Comparison of ENCODE assay signal across 8 cellular contexts in the genomic region with DNA sequence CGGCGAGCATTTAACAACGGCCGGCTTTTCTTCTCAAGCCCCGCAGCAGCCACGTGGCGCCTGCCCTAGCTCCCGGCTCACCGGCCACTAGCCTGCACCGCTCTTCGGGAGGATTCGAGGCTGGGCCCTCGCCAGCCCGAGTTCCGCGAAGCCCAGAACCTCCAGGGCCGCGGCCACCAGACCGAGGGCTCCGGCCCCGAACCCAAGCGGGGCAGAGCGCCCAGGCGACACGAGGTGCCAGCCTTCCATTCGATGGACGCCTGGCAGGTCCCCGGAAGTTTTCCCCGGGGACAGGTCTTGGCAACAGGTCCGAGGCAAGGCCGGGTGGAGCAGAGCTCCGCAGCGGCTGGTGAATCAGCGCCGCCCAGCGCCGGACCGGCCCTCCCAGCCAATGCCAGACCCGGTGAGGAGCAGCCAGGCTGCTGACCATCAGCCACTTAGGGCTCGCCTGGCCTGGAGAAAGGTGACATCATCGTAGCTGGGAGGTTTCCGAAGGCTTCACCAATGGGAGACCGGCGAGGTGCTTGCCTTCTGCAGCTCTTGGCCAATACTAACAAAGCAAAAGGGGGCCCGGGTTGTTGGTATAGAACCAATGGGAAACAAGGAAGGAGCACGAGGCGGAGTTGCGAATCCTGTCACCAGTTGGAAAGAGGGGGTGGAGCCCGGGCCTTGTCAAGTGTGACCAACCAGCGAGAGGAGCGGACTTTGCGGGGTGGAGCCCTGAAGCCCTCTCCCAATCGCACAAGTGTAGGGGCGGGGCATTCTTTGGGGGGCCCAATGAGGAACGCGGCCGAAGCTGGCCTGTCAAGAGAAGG. TPM values are rescaled to one million over a fixed set of nuclear protein-coding genes. Genes with fewer than 3 reads are reported as not detected.
A peak's percentile ranks its signal among the peaks of the same experiment; 100 is the strongest.
DNase-seq lines count a peak whose midpoint lies in the region; ATAC-seq and TF ChIP-seq lines count a peak whose summit lies in the region.

No MANE protein-coding gene starts in this region.

- peak; percentile 71 for TF ChIP-seq POLR2A in transverse colon (IDR thresholded peaks at IDR 0.05)

- H3K27ac ChIP-seq in SU-DHL-6 (ENCODE audit: low read depth, low read length) (peak overlapping the region; percentile 73), cardiac muscle cell (peak overlapping the region; percentile 97), parathyroid adenoma (peak overlapping the region; percentile 80), transverse colon (peak overlapping the region; percentile 94 to 99 (median 98))

- no peaks in the 10 kb centered on the region for H3K36me3 ChIP-seq in SU-DHL-6 (ENCODE audit: low read length)
- H3K36me3 ChIP-seq in adipocyte (ENCODE audit: control insufficient read depth, insufficient read depth, low read length, severe bottlenecking), result peaks cover 27% of the 10 kb centered on the region
- H3K36me3 ChIP-seq in cardiac muscle cell, result peaks cover 7% of the 10 kb centered on the region
- H3K36me3 ChIP-seq in parathyroid adenoma (ENCODE audit: control insufficient read depth, insufficient read depth, low read length), result no peaks in the 10 kb centered on the region
- peaks cover 0 to 3% (median 1%) of the 10 kb centered on the region in 4 donors for H3K36me3 ChIP-seq in transverse colon

- H3K79me2 ChIP-seq in SU-DHL-6 (ENCODE audit: insufficient read depth, low read length), result no peaks in the 10 kb centered on the region
- no peaks in the 10 kb centered on the region for H3K79me2 ChIP-seq in parathyroid adenoma

- H3K4me2 ChIP-seq in SU-DHL-6 (ENCODE audit: low read depth, low read length, poor library complexity, severe bottlenecking), result peak overlapping the region; percentile 86
- peak overlapping the region; percentile 86 for H3K4me2 ChIP-seq in parathyroid adenoma (ENCODE audit: low read length)

- TF ChIP-seq CTCF in GM12872 (IDR thresholded peaks at IDR 0.05; ENCODE audit: insufficient read depth, low read depth, low read length), result peak; percentile 31; the same call in 1 of the 3 replicates
- no peak for TF ChIP-seq CTCF in SU-DHL-6 (IDR thresholded peaks at IDR 0.05; ENCODE audit: insufficient read depth, low read length, poor library complexity, severe bottlenecking)
- TF ChIP-seq CTCF in cardiac muscle cell (IDR thresholded peaks at IDR 0.05; ENCODE audit: low read depth, low read length), result peak; percentile 25
- peak; percentile 45 for TF ChIP-seq CTCF in parathyroid adenoma (IDR thresholded peaks at IDR 0.05)
- peak in 3 of 5 experiments; percentile 15 to 46 (median 17) for TF ChIP-seq CTCF in transverse colon (IDR thresholded peaks at IDR 0.05)

- no peaks in the 10 kb centered on the region for H3K9me2 ChIP-seq in SU-DHL-6 (replicated peaks; ENCODE audit: insufficient read depth, low read length)

- peak; percentile 99 for DNase-seq in NCI-H128 (lab: John Stamatoyannopoulos, UW; ENCODE audit: unreplicated experiment)
- DNase-seq in adipocyte (ENCODE audit: low read depth), result peak; percentile 100
- DNase-seq in cardiac muscle cell (ENCODE audit: low read depth in 1 of 2, low spot score in 1 of 2), result peak; percentile 100
- DNase-seq in transverse colon, result peak; percentile 100

- H4K20me1 ChIP-seq in SU-DHL-6 (ENCODE audit: low read depth, low read length), result no peaks in the 10 kb centered on the region

- TF ChIP-seq EP300 in transverse colon (IDR thresholded peaks at IDR 0.05; ENCODE audit: low read depth), result no peak

- H3K4me3 ChIP-seq in SU-DHL-6 (ENCODE audit: insufficient read depth, low read length, poor library complexity, severe bottlenecking) (peak overlapping the region; percentile 85), adipocyte (ENCODE audit: low read length) (peak overlapping the region; percentile 84), cardiac muscle cell (peak overlapping the region; percentile 91), parathyroid adenoma (ENCODE audit: low read depth, low read length) (peak overlapping the region; percentile 86), transverse colon (peak overlapping the region; percentile 74 to 92 (median 90))

- intact Hi-C loops in transverse colon (cut with DNase I; ENCODE audit: low total_unique reads), result loop anchor here (2.0 to 10.0 kb wide), 3 partner anchors 160 to 388 kb away; partner anchors contain the start of gene FAM136A

- H3K4me1 ChIP-seq in adipocyte (ENCODE audit: control insufficient read depth, insufficient read depth, low read length) (peaks cover 32% of the 10 kb centered on the region), cardiac muscle cell (ENCODE audit: low read depth) (peaks cover 5% of the 10 kb centered on the region), parathyroid adenoma (peaks cover 5% of the 10 kb centered on the region), transverse colon (peaks cover 13 to 49% (median 21%) of the 10 kb centered on the region in 4 donors)

- ATAC-seq in HG02678 (IDR thresholded peaks at IDR 0.05; ENCODE audit: unreplicated experiment), result peak; percentile 88

- H3F3A ChIP-seq in SU-DHL-6 (ENCODE audit: insufficient read depth), result peaks cover 55% of the 10 kb centered on the region

- H3K27me3 ChIP-seq in SU-DHL-6 (ENCODE audit: low read length), result no peaks in the 10 kb centered on the region
- no peaks in the 10 kb centered on the region for H3K27me3 ChIP-seq in adipocyte (replicated peaks; ENCODE audit: control insufficient read depth, insufficient read depth, low read length)
- H3K27me3 ChIP-seq in cardiac muscle cell, result no peaks in the 10 kb centered on the region
- H3K27me3 ChIP-seq in parathyroid adenoma (ENCODE audit: control insufficient read depth, insufficient read depth, low read length), result no peaks in the 10 kb centered on the region
- no peaks in the 10 kb centered on the region for H3K27me3 ChIP-seq in transverse colon

- WGBS in transverse colon (ENCODE audit: low coverage in 1 of 2), 2 donors, result 1% methylated on average over 57 of the region's 57 CpGs; no CpG with 5 or more reads in 1 of the 2 donors

- H3K9me3 ChIP-seq in SU-DHL-6 (ENCODE audit: insufficient read depth, low read length), result no peaks in the 10 kb centered on the region
- no peaks in the 10 kb centered on the region for H3K9me3 ChIP-seq in adipocyte (ENCODE audit: control insufficient read depth, low read length)
- no peaks in the 10 kb centered on the region for H3K9me3 ChIP-seq in cardiac muscle cell (ENCODE audit: low read depth)
- no peaks in the 10 kb centered on the region for H3K9me3 ChIP-seq in parathyroid adenoma (ENCODE audit: control insufficient read depth, low read length)
- H3K9me3 ChIP-seq in transverse colon, result no peaks in the 10 kb centered on the region

- H3K9ac ChIP-seq in SU-DHL-6 (ENCODE audit: low read length), result peak overlapping the region; percentile 88
- peak overlapping the region; percentile 89 for H3K9ac ChIP-seq in adipocyte (ENCODE audit: low read length)
- H3K9ac ChIP-seq in parathyroid adenoma, result peak overlapping the region; percentile 22

- H2AFZ ChIP-seq in SU-DHL-6 (ENCODE audit: low read depth, low read length, severe bottlenecking) (peak overlapping the region; percentile 23), parathyroid adenoma (peak overlapping the region; percentile 95)

- in situ Hi-C loops in transverse colon (cut with MboI; ENCODE audit: low pct_ligation_motif_present in 1 of 4, low pct_unique_long_range_greater_than_20kb in 1 of 4, low sequenced_read_pairs in 3 of 4), result loop anchor here in 3 of 4 donors (5.0 to 25.0 kb wide), 5 partner anchors 148 to 380 kb away; partner anchors contain the start of gene SNRPG (in 2 of the 3)

RNA-seq across cellular contexts. Expression of gene MXD1, which starts 0.5 kb away (rescaled TPM):
- total RNA-seq in cardiac muscle cell, result 2.8 and 3.6 TPM in 2 replicates
- 6.5 and 10.0 TPM in 2 replicates for polyA plus RNA-seq in cardiac muscle cell
- total RNA-seq in transverse colon, result 100 to 1,000 TPM in 2 of 4 donors, 10 to 100 TPM in 2; 11.7 to 154 (median 113) TPM

RNA-seq across cellular contexts. Expression of gene SNRNP27, which starts 20.7 kb away (rescaled TPM):
- 113 and 128 TPM in 2 replicates for total RNA-seq in cardiac muscle cell
- 86.7 and 96.7 TPM in 2 replicates for polyA plus RNA-seq in cardiac muscle cell
- 10 to 100 TPM in 3 of 4 donors, 1 to 10 TPM in 1; 2.4 to 75.4 (median 63.6) TPM for total RNA-seq in transverse colon

RNA-seq across cellular contexts. Expression of gene ASPRV1, which starts 47.0 kb away (rescaled TPM):
- 3.8 TPM in 2 replicates for total RNA-seq in cardiac muscle cell
- 1.6 and 4.2 TPM in 2 replicates for polyA plus RNA-seq in cardiac muscle cell
- total RNA-seq in transverse colon, result 1 to 10 TPM in 1 of 4 donors, under 1 TPM in 1, not detected in 2; 0.95 to 1.2 TPM

Comparison
In these comparisons a context has a peak if more than half of its experiments do, and no peak if none do; other contexts are left out.
1. Peak in every context shown above with its lines: DNase-seq, ATAC-seq, H3K4me3 ChIP-seq and H3K27ac ChIP-seq.
2. H3K9ac ChIP-seq: peak in every context shown above with its lines; median percentile 89 in adipocyte; 88 in SU-DHL-6; 22 in parathyroid adenoma.